1 cellular context compared by ENCODE assay signal in genomic region chr10:69883256-69883655, GRCh38.
TF ChIP-seq lines count a peak whose summit lies in the region.

No MANE protein-coding gene starts in this region.

TF ChIP-seq in IMR-90, 13 proteins besides CTCF, POLR2A, EP300 and RAD21:
- TF ChIP-seq, protein P1, sequence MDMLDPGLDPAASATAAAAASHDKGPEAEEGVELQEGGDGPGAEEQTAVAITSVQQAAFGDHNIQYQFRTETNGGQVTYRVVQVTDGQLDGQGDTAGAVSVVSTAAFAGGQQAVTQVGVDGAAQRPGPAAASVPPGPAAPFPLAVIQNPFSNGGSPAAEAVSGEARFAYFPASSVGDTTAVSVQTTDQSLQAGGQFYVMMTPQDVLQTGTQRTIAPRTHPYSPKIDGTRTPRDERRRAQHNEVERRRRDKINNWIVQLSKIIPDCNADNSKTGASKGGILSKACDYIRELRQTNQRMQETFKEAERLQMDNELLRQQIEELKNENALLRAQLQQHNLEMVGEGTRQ (IDR thresholded peaks at IDR 0.05; ENCODE audit: low read depth, low read length): no peak
- no peak for TF ChIP-seq CHD1 (IDR thresholded peaks at IDR 0.05; ENCODE audit: low read depth, low read length)
- TF ChIP-seq BHLHE40 (IDR thresholded peaks at IDR 0.05; ENCODE audit: low read depth, low read length): no peak
- no peak for TF ChIP-seq MXI1 (IDR thresholded peaks at IDR 0.05; ENCODE audit: borderline replicate concordance, low read depth, low read length)
- TF ChIP-seq MAZ (IDR thresholded peaks at IDR 0.05; ENCODE audit: borderline replicate concordance, low read depth, low read length): no peak
- TF ChIP-seq CEBPB (IDR thresholded peaks at IDR 0.05; ENCODE audit: low read depth, low read length): no peak
- TF ChIP-seq RCOR1 (IDR thresholded peaks at IDR 0.05; ENCODE audit: insufficient replicate concordance, low read length): no peak
- TF ChIP-seq, protein P2, sequence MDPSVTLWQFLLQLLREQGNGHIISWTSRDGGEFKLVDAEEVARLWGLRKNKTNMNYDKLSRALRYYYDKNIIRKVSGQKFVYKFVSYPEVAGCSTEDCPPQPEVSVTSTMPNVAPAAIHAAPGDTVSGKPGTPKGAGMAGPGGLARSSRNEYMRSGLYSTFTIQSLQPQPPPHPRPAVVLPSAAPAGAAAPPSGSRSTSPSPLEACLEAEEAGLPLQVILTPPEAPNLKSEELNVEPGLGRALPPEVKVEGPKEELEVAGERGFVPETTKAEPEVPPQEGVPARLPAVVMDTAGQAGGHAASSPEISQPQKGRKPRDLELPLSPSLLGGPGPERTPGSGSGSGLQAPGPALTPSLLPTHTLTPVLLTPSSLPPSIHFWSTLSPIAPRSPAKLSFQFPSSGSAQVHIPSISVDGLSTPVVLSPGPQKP (IDR thresholded peaks at IDR 0.05; ENCODE audit: borderline replicate concordance, low read depth, low read length): no peak
TF ChIP-seq in IMR-90: peak in this region for 0.
